Comparison of ENCODE assay signal across 10 cellular contexts in the genomic region with DNA sequence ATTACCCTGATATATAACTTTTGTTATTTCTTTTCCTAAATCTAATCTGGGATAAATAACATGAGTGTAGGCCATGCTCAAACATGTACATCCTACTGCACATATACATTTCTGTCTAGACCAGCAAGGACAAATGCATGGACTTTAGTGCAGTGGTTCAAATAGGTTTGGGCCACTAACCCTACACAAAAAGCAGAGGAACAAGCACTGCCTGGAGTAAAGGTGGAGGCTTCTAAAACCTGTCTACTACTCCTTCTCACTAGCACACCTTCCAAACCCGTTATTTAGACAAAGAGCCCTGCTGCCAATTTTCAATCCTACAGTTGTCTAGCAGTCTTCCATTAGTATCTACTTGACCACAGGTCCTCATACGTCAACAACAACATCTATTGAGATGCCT. TPM values are rescaled to one million over a fixed set of nuclear protein-coding genes. Genes with fewer than 3 reads are reported as not detected.
DNase-seq lines count a peak whose midpoint lies in the region; ATAC-seq, FAIRE-seq and TF ChIP-seq lines count a peak whose summit lies in the region.
"Had no signal": no experiment of that assay in that cellular context is flagged by ENCODE, and none has a peak within 500 bp of the region (broad histone marks: within the 10 kb centered on the region; RNA-seq: fewer than 3 reads in every experiment).

No MANE protein-coding gene starts in this region.

- H3K9ac ChIP-seq in HUES48 (ENCODE audit: low read depth, low read length) = no peak overlapping the region

- H3K4me1 ChIP-seq in A549 (peaks cover 20% of the 10 kb centered on the region), HUES48 (ENCODE audit: control insufficient read depth, insufficient read depth, low read length) (peaks cover 7% of the 10 kb centered on the region), right cardiac atrium (ENCODE audit: control insufficient read depth, insufficient read depth, low read length) (peaks cover 5% of the 10 kb centered on the region)

- peak overlapping the region; percentile 39 for H3K4me2 ChIP-seq in A549

- H3K4me3 ChIP-seq in A549 = no peak overlapping the region
- no peak overlapping the region for H3K4me3 ChIP-seq in HUES48 (ENCODE audit: low read depth, low read length)
- H3K4me3 ChIP-seq in right cardiac atrium (ENCODE audit: low read length) = no peak overlapping the region

- H3K27ac ChIP-seq in A549 = no peak overlapping the region
- H3K27ac ChIP-seq in HUES48 (ENCODE audit: low read depth, low read length) = peak overlapping the region; percentile 5
- H3K27ac ChIP-seq in right cardiac atrium (ENCODE audit: low read length) = peak overlapping the region; percentile 85

- TF ChIP-seq POLR2A in A549 (IDR thresholded peaks at IDR 0.05; ENCODE audit: low read length) = no peak

- no peak for TF ChIP-seq EP300 in A549 (IDR thresholded peaks at IDR 0.05)

- FAIRE-seq in A549 (lab: Jason Lieb, UNC) = no peak
- FAIRE-seq: endometrium had no signal

- ATAC-seq in A549 (peak; percentile 52 to 58; a peak in 5 of 6 replicates), GM21526 (IDR thresholded peaks at IDR 0.05; ENCODE audit: low FRiP score, unreplicated experiment) (peak; percentile 3), right cardiac atrium (no peak), left lobe of liver (no peak)

- H3K9me3 ChIP-seq in A549 (no peaks in the 10 kb centered on the region), HUES48 (ENCODE audit: control insufficient read depth, insufficient read depth, low read length) (no peaks in the 10 kb centered on the region), right cardiac atrium (ENCODE audit: control insufficient read depth, low read length) (no peaks in the 10 kb centered on the region)

- H3K36me3 ChIP-seq in HUES48 (ENCODE audit: control insufficient read depth, insufficient read depth, low read length) = 0 out of 2 replicates have a peak, but pooled peaks cover 3% of the 10 kb centered on the region

- intact Hi-C loops in right cardiac atrium (cut with DNase I) = no loop called here

- no peaks in the 10 kb centered on the region for H3K27me3 ChIP-seq in HUES48 (ENCODE audit: control insufficient read depth, insufficient read depth, low read length)
- H3K27me3 ChIP-seq in right cardiac atrium (ENCODE audit: control insufficient read depth, insufficient read depth) = no peaks in the 10 kb centered on the region

- TF ChIP-seq CTCF in A549 (IDR thresholded peaks at IDR 0.05) = no peak

- POLR2A ChIA-PET in A549 (lab: Yijun Ruan, JAX) = interaction anchor here (1.1 kb wide), 1 partner anchor 34 kb away, joined by 5 read pairs; the partner anchor contains the start of gene SGCE

- 87% methylated on average over 2 of the region's 2 CpGs for WGBS in A549 (ENCODE audit: missing lambda C conversion rate)
- 90% methylated on average over 2 of the region's 2 CpGs for WGBS in right cardiac atrium

- no peak for TF ChIP-seq RAD21 in A549 (conservative IDR thresholded peaks at IDR 0.05 in 1 of 2, IDR thresholded peaks at IDR 0.05 in 1 of 2)

- CTCF ChIA-PET in A549 (lab: Yijun Ruan, JAX) = interaction anchor here (1.0 to 1.6 kb wide), 4 partner anchors 36 to 856 kb away, joined by 3 to 4 read pairs (median 3); no protein-coding TSS in a partner anchor

- no peak for DNase-seq in A549 (ENCODE audit: low read depth in 1 of 2, low spot score in 1 of 2)
- DNase-seq in right cardiac atrium = no peak
- DNase-seq in left lobe of liver (ENCODE audit: low spot score) = no peak
- no peak for DNase-seq in NCI-H2227 (lab: John Stamatoyannopoulos, UW; ENCODE audit: unreplicated experiment)
- DNase-seq in NCI-H345 treated with DMSO at 0.1 percent for 48 hours (lab: John Stamatoyannopoulos, UW; ENCODE audit: unreplicated experiment) = no peak
- DNase-seq in NCI-H187 treated with DMSO at 0.1 percent for 48 hours (lab: John Stamatoyannopoulos, UW) = no peak
- DNase-seq: NCI-H1436 treated with DMSO at 0.1 percent for 48 hours had no signal

TF ChIP-seq in A549, 52 proteins besides CTCF, POLR2A, EP300 and RAD21:
- TF ChIP-seq MAFK (IDR thresholded peaks at IDR 0.05; ENCODE audit: partially characterized antibody) (no peak), ZC3H11A (IDR thresholded peaks at IDR 0.05) (no peak)

RNA-seq across cellular contexts. Expression of gene SGCE, which starts 34.8 kb away (rescaled TPM):
- 97.2 and 121 TPM in 2 replicates for polyA plus RNA-seq in A549 (2011; rRNA removed)
- 32.3 and 36.8 TPM in 2 replicates for polyA plus RNA-seq in A549 (2012; cell fraction: cytosol; rRNA removed)
- 20.5 and 29.8 TPM in 2 replicates for polyA plus RNA-seq in A549 (2012; cell fraction: nucleus; rRNA removed)
- polyA plus RNA-seq in A549 (2017; fragmentation: RNase III; extraction: RNeasy Plus Mini Kit Qiagen cat#74134 plus additional on column Dnase treatment) = 59.4 to 61.5 TPM (median 60.1 TPM) in 3 replicates
- polyA minus RNA-seq in A549 (2011; rRNA and poly(A)+ RNA removed) = 54.0 and 71.5 TPM in 2 replicates
- total RNA-seq in right cardiac atrium = 10 to 100 TPM; 40.2 to 44.6 (median 43.0) TPM
- polyA plus RNA-seq in right cardiac atrium = 41.1 TPM
- total RNA-seq in left lobe of liver = 6.5 TPM

Comparison
In these comparisons a context has a peak if more than half of its experiments do, and no peak if none do; other contexts are left out.
1. ATAC-seq: peak in A549 (2 of 2) and GM21526 (single experiment); none in right cardiac atrium (0 of 2) and left lobe of liver (single experiment).
2. H3K27ac ChIP-seq: peak in HUES48 (single experiment) and right cardiac atrium (single experiment); none in A549 (0 of 2).